In genomic region chr15:47542312-47543094, GRCh38 we compare ENCODE assay signal across 13 cellular contexts.
"Had no signal": no experiment of that assay in that cellular context is flagged by ENCODE, and none has a peak within 500 bp of the region (broad histone marks: within the 10 kb centered on the region; RNA-seq: fewer than 3 reads in every experiment).

No MANE protein-coding gene starts in this region.

- H3K36me3 ChIP-seq: esophagus squamous epithelium, gastrocnemius medialis, heart right ventricle, pancreas, transverse colon had no signal

- H3K9me3 ChIP-seq: esophagus squamous epithelium, gastrocnemius medialis, heart right ventricle, pancreas, testis, transverse colon had no signal

- DNase-seq: esophagus squamous epithelium; gastrocnemius medialis; heart right ventricle; hypothalamus; kidney glomerular epithelial cell; mesendoderm; naive B cell; occipital lobe; pancreas; right cardiac atrium; stimulated activated CD4-positive, alpha-beta T cell treated with anti-CD3 and anti-CD28 coated beads, Interleukin-4, amount 100 ng/mL, for 1 hour; testis; transverse colon had no signal

- H3K27me3 ChIP-seq: esophagus squamous epithelium, gastrocnemius medialis, pancreas, testis, transverse colon had no signal

- H3K4me1 ChIP-seq: esophagus squamous epithelium, gastrocnemius medialis, pancreas, testis, transverse colon had no signal

- H3K27ac ChIP-seq: esophagus squamous epithelium, gastrocnemius medialis, heart right ventricle, pancreas, testis had no signal

- H3K4me3 ChIP-seq: esophagus squamous epithelium, gastrocnemius medialis, heart right ventricle, pancreas, testis, transverse colon had no signal
